11 cellular contexts compared by ENCODE assay signal in the genomic region with DNA sequence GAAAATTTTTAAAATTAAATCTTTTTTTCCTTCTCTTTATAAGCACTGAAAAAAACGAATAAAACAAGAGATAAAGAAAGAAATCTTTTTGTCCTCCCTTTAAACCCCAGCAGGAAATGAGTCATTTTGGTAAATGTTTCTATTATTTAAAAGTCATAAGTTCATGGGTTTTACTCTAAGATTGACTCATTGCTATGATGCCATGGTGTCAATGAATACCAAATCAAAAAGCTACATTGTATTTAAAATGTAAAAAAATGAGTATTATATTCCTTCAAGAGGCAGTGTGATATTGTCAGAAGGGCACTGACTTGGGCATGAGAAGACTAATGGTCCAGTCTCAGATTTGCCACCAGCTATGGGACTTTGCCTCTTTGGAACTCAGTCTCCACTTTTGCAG.
DNase-seq lines count a peak whose midpoint lies in the region; ATAC-seq and TF ChIP-seq lines count a peak whose summit lies in the region.
"Had no signal": no experiment of that assay in that cellular context is flagged by ENCODE, and none has a peak within 500 bp of the region (broad histone marks: within the 10 kb centered on the region; RNA-seq: fewer than 3 reads in every experiment).

No MANE protein-coding gene starts in this region.

- H3K27ac Mint-ChIP-seq in immature natural killer cell, result no peak overlapping the region

- no peaks in the 10 kb centered on the region for H3K36me3 ChIP-seq in BE2C

- H3K9me3 ChIP-seq in BE2C, result no peaks in the 10 kb centered on the region
- H3K9me3 ChIP-seq: Caco-2 had no signal

- no peaks in the 10 kb centered on the region for H3K4me1 Mint-ChIP-seq in immature natural killer cell

- no peaks in the 10 kb centered on the region for H3K27me3 Mint-ChIP-seq in immature natural killer cell (ENCODE audit: low read depth in 3 of 3)

- H3K9me3 Mint-ChIP-seq in immature natural killer cell, result peaks cover 0 to 14% (median 3%) of the 10 kb centered on the region in 6 donors

- no peak for TF ChIP-seq CTCF in epithelial cell of esophagus (IDR thresholded peaks at IDR 0.05; ENCODE audit: insufficient read depth, low read depth, low read length, missing control alignments)
- TF ChIP-seq CTCF in BE2C (IDR thresholded peaks at IDR 0.05; ENCODE audit: low read depth, low read length), result no peak

- no peaks in the 10 kb centered on the region for H3K36me3 Mint-ChIP-seq in immature natural killer cell

- no peak overlapping the region for H3K4me3 ChIP-seq in epithelial cell of esophagus (ENCODE audit: low read length)
- no peak overlapping the region for H3K4me3 ChIP-seq in BE2C (ENCODE audit: low read depth, low read length)

- H3K4me3 Mint-ChIP-seq in immature natural killer cell, result no peak overlapping the region

- DNase-seq in epithelial cell of esophagus (ENCODE audit: low read depth) (peak; percentile 62), anterior cingulate cortex (lab: John Stamatoyannopoulos, UW) (no peak), BE2C (no peak), substantia nigra (lab: John Stamatoyannopoulos, UW) (no peak), immature natural killer cell (no peak)
- DNase-seq: Caco-2, posterior cingulate gyrus, SHP77 treated with DMSO at 0.1 percent for 48 hours had no signal

- peaks cover 3% of the 10 kb centered on the region; the same call in 1 of the 2 replicates for H3K4me1 ChIP-seq in BE2C
- H3K4me1 ChIP-seq: Caco-2 had no signal

- no peak overlapping the region for H3K27ac ChIP-seq in substantia nigra (ENCODE audit: low read depth, low read length, poor library complexity, severe bottlenecking)

- peak; percentile 97 for ATAC-seq in GM18511 (IDR thresholded peaks at IDR 0.05; ENCODE audit: unreplicated experiment)
- peak; percentile 94 for ATAC-seq in GM21723 (IDR thresholded peaks at IDR 0.05; ENCODE audit: unreplicated experiment)
- ATAC-seq in HG03439 (IDR thresholded peaks at IDR 0.05; ENCODE audit: unreplicated experiment), result peak; percentile 71

- no peaks in the 10 kb centered on the region for H3K27me3 ChIP-seq in BE2C
